ENCODE assay signal across 12 cellular contexts in genomic region chr13:98761979-98762616, GRCh38. TPM values are rescaled to one million over a fixed set of nuclear protein-coding genes. Genes with fewer than 3 reads are reported as not detected.
DNase-seq lines count a peak whose midpoint lies in the region; ATAC-seq, FAIRE-seq and TF ChIP-seq lines count a peak whose summit lies in the region.
"Had no signal": no experiment of that assay in that cellular context is flagged by ENCODE, and none has a peak within 500 bp of the region (broad histone marks: within the 10 kb centered on the region; RNA-seq: fewer than 3 reads in every experiment).

No MANE protein-coding gene starts in this region.

- peaks cover 6 to 12% (median 9%) of the 10 kb centered on the region in 10 experiments; a peak in 15 of 20 replicates for H3K4me1 ChIP-seq in BLaER1 treated with 17β-estradiol and CSF1 and Interleukin-3, amounts not matched to agents 10 nM and 100 nM
- H3K4me1 ChIP-seq in mucosa of descending colon (ENCODE audit: low read depth): peaks cover 13% of the 10 kb centered on the region

- FAIRE-seq in HTR-8/SVneo (lab: Jason Lieb, UNC): no peak

- no peaks in the 10 kb centered on the region for H3K36me3 ChIP-seq in BLaER1 treated with 17β-estradiol and CSF1 and Interleukin-3, amounts not matched to agents 10 nM and 100 nM
- H3K36me3 ChIP-seq in mucosa of descending colon (ENCODE audit: low read depth): no peaks in the 10 kb centered on the region
- H3K36me3 ChIP-seq: Peyer's patch had no signal

- H3K9ac ChIP-seq in BLaER1 treated with 17β-estradiol and CSF1 and Interleukin-3, amounts not matched to agents 10 nM and 100 nM: peak overlapping the region in 5 of 11 experiments; percentile 3 to 43 (median 30); a peak in 5 of 22 replicates

- H3K27ac ChIP-seq in BLaER1 treated with 17β-estradiol and CSF1 and Interleukin-3, amounts not matched to agents 10 nM and 100 nM: peak overlapping the region in 7 of 11 experiments; percentile 0 to 49 (median 38); a peak in 7 of 22 replicates

- peak overlapping the region; percentile 19 to 74 (median 63) for H3K4me2 ChIP-seq in BLaER1 treated with 17β-estradiol and CSF1 and Interleukin-3, amounts not matched to agents 10 nM and 100 nM

- peaks cover 15 to 24% (median 21%) of the 10 kb centered on the region in 11 experiments for H3K9me3 ChIP-seq in BLaER1 treated with 17β-estradiol and CSF1 and Interleukin-3, amounts not matched to agents 10 nM and 100 nM (replicated peaks in 1 of 11)
- no peaks in the 10 kb centered on the region for H3K9me3 ChIP-seq in mucosa of descending colon
- H3K9me3 ChIP-seq: Peyer's patch had no signal

- ATAC-seq in GM21526 (IDR thresholded peaks at IDR 0.05; ENCODE audit: low FRiP score, unreplicated experiment) (peak; percentile 40), mucosa of descending colon (peak; percentile 50), HG03280 (IDR thresholded peaks at IDR 0.05; ENCODE audit: unreplicated experiment) (no peak), GM19328 (IDR thresholded peaks at IDR 0.05; ENCODE audit: unreplicated experiment) (no peak)

- H4K20me1 ChIP-seq in BLaER1 treated with 17β-estradiol and CSF1 and Interleukin-3, amounts not matched to agents 10 nM and 100 nM: no peaks in the 10 kb centered on the region

- intact Hi-C loops in mucosa of descending colon (cut with DNase I, micrococcal nuclease): no loop called here

- DNase-seq in mucosa of descending colon (no peak), HTR-8/SVneo (ENCODE audit: insufficient read length, low spot score) (no peak), medulla oblongata (ENCODE audit: extremely low spot score) (no peak)
- DNase-seq: hypothalamus, NCI-H1105 treated with DMSO at 0.1 percent for 48 hours had no signal

- no peak overlapping the region for H3K4me3 ChIP-seq in BLaER1 treated with 17β-estradiol and CSF1 and Interleukin-3, amounts not matched to agents 10 nM and 100 nM
- H3K4me3 ChIP-seq in WI38 (ENCODE audit: low read depth, low read length) (peak overlapping the region; percentile 48), mucosa of descending colon (no peak overlapping the region)

- H3K27me3 ChIP-seq in BLaER1 treated with 17β-estradiol and CSF1 and Interleukin-3, amounts not matched to agents 10 nM and 100 nM: no peaks in the 10 kb centered on the region
- H3K27me3 ChIP-seq: Peyer's patch had no signal

- no peak for TF ChIP-seq CTCF in WI38 (IDR thresholded peaks at IDR 0.05; ENCODE audit: low read depth, low read length)
- no peak for TF ChIP-seq CTCF in mucosa of descending colon (IDR thresholded peaks at IDR 0.05)

RNA-seq across cellular contexts. Expression of gene SLC15A1, which starts 9.6 kb away (rescaled TPM):
- total RNA-seq in mucosa of descending colon: 10 to 100 TPM; 27.2 to 45.1 (median 37.9) TPM
- total RNA-seq: activated CD8-positive, alpha-beta memory T cell treated with anti-CD3 and anti-CD28 coated beads for 36 hours had no signal

Comparison
In these comparisons a context has a peak if more than half of its experiments do, and no peak if none do; other contexts are left out.
1. ATAC-seq: peak in GM21526 (single experiment) and mucosa of descending colon (single experiment); none in HG03280 (single experiment) and GM19328 (single experiment).